In genomic region chr4:124711469-124712416, GRCh38 we compare ENCODE assay signal across 9 cellular contexts. TPM values are rescaled to one million over a fixed set of nuclear protein-coding genes. Genes with fewer than 3 reads are reported as not detected.
A peak's percentile ranks its signal among the peaks of the same experiment; 100 is the strongest.
DNase-seq lines count a peak whose midpoint lies in the region; ATAC-seq and TF ChIP-seq lines count a peak whose summit lies in the region.
"Had no signal": no experiment of that assay in that cellular context is flagged by ENCODE, and none has a peak within 500 bp of the region (broad histone marks: within the 10 kb centered on the region; RNA-seq: fewer than 3 reads in every experiment).

No MANE protein-coding gene starts in this region.

- peaks cover 7% of the 10 kb centered on the region for H3K4me1 Mint-ChIP-seq in activated naive CD4-positive, alpha-beta T cell treated with anti-CD3 and anti-CD28 coated beads for 36 hours (ENCODE audit: low read depth)

- intact Hi-C loops in activated naive CD4-positive, alpha-beta T cell treated with anti-CD3 and anti-CD28 coated beads for 36 hours (cut with micrococcal nuclease), result loop anchor here (10.0 kb wide), 1 partner anchor 377 kb away; no protein-coding TSS in a partner anchor

- peak overlapping the region; percentile 75 for H2AFZ ChIP-seq in KMS-11 (ENCODE audit: low read depth)

- CTCF ChIA-PET in activated naive CD4-positive, alpha-beta T cell treated with anti-CD3 and anti-CD28 coated beads for 36 hours (lab: Charles Lee), result no interaction called here

- DNase-seq in activated naive CD4-positive, alpha-beta T cell treated with anti-CD3 and anti-CD28 coated beads for 36 hours, result peak; percentile 11
- DNase-seq in activated naive CD4-positive, alpha-beta T cell treated with Interleukin-2 at 50 U/mL for 16 hours, result no peak
- peak; percentile 68 for DNase-seq in H4 (ENCODE audit: low spot score)
- peak; percentile 73 for DNase-seq in RWPE2 (ENCODE audit: low spot score)
- DNase-seq in cortex of kidney (lab: John Stamatoyannopoulos, UW), result peak; percentile 77
- DNase-seq in kidney glomerular epithelial cell (lab: John Stamatoyannopoulos, UW), result peak; percentile 62
- DNase-seq in stimulated activated CD4-positive, alpha-beta T cell treated with anti-CD3 and anti-CD28 coated beads, Interleukin-4, amount 100 ng/mL, for 4 hours, result peak; percentile 3

- H3K4me3 Mint-ChIP-seq in activated naive CD4-positive, alpha-beta T cell treated with anti-CD3 and anti-CD28 coated beads for 36 hours, result no peak overlapping the region

- H3K36me3 ChIP-seq in KMS-11 (ENCODE audit: insufficient read depth) (no peaks in the 10 kb centered on the region), RWPE2 (ENCODE audit: low read depth) (peaks cover 43% of the 10 kb centered on the region)

- H3K9me3 Mint-ChIP-seq in activated naive CD4-positive, alpha-beta T cell treated with anti-CD3 and anti-CD28 coated beads for 36 hours, result no peaks in the 10 kb centered on the region
- H3K9me3 Mint-ChIP-seq: IgD-negative memory B cell had no signal

- no peak overlapping the region for H3K27ac Mint-ChIP-seq in activated naive CD4-positive, alpha-beta T cell treated with anti-CD3 and anti-CD28 coated beads for 36 hours
- H3K27ac Mint-ChIP-seq: IgD-negative memory B cell had no signal

- H3K9ac ChIP-seq in KMS-11, result peak overlapping the region; percentile 78

- H3K79me2 ChIP-seq in KMS-11 (ENCODE audit: insufficient read depth, low read depth), result peaks cover 34% of the 10 kb centered on the region

- H3K27me3 ChIP-seq in KMS-11 (ENCODE audit: insufficient read depth, low read depth) (no peaks in the 10 kb centered on the region), RWPE2 (ENCODE audit: insufficient read depth, poor library complexity, severe bottlenecking) (no peaks in the 10 kb centered on the region)

- no peaks in the 10 kb centered on the region for H3K9me3 ChIP-seq in RWPE2 (ENCODE audit: severe bottlenecking)

- peaks cover 10% of the 10 kb centered on the region for H3K27me3 Mint-ChIP-seq in activated naive CD4-positive, alpha-beta T cell treated with anti-CD3 and anti-CD28 coated beads for 36 hours (ENCODE audit: low read depth)

- peak; percentile 55 for ATAC-seq in RWPE2 (ENCODE audit: low read depth)

- no peaks in the 10 kb centered on the region for H3K36me3 Mint-ChIP-seq in activated naive CD4-positive, alpha-beta T cell treated with anti-CD3 and anti-CD28 coated beads for 36 hours (ENCODE audit: low read depth)
- H3K36me3 Mint-ChIP-seq: IgD-negative memory B cell had no signal

- TF ChIP-seq CTCF in KMS-11 (conservative IDR thresholded peaks at IDR 0.05; ENCODE audit: low read depth, low read length), result no peak
- peak; percentile 42 for TF ChIP-seq CTCF in RWPE2 (IDR thresholded peaks at IDR 0.05; ENCODE audit: poor library complexity, severe bottlenecking)

- H3K4me2 ChIP-seq in KMS-11, result peak overlapping the region; percentile 84

- H3K4me3 ChIP-seq in KMS-11 (IDR thresholded peaks at IDR 0.05; ENCODE audit: insufficient read depth, low read depth, low read length) (no peak overlapping the region), RWPE2 (ENCODE audit: severe bottlenecking) (peak overlapping the region; percentile 96)

- H4K20me1 ChIP-seq in KMS-11 (ENCODE audit: insufficient read depth), result no peaks in the 10 kb centered on the region

- peak overlapping the region; percentile 79 for H3K27ac ChIP-seq in KMS-11
- H3K27ac ChIP-seq in RWPE2 (ENCODE audit: poor library complexity, severe bottlenecking), result peak overlapping the region; percentile 88

- H3K4me1 ChIP-seq in KMS-11 (ENCODE audit: low read depth, poor library complexity, severe bottlenecking), result peaks cover 48% of the 10 kb centered on the region
- H3K4me1 ChIP-seq in RWPE2 (ENCODE audit: insufficient read depth, poor library complexity, severe bottlenecking), result peaks cover 17% of the 10 kb centered on the region

RNA-seq across cellular contexts. Expression of gene ANKRD50, which starts 0.8 kb away (rescaled TPM):
- total RNA-seq in activated naive CD4-positive, alpha-beta T cell treated with anti-CD3 and anti-CD28 coated beads for 36 hours, result under 1 TPM; 0.57 to 0.74 TPM
- total RNA-seq in H4 (2014; rRNA removed; shearing (Covaris generic)), result 8.6 and 8.7 TPM in 2 replicates
